8 cellular contexts compared by ENCODE assay signal in genomic region chr6:68719761-68720160, GRCh38.
"Had no signal": no experiment of that assay in that cellular context is flagged by ENCODE, and none has a peak within 500 bp of the region (broad histone marks: within the 10 kb centered on the region; RNA-seq: fewer than 3 reads in every experiment).

No MANE protein-coding gene starts in this region.

- FAIRE-seq: G401.6, GM12878, GM12891, GM12892, GM18507, GM19239 had no signal

- H3K4me3 ChIP-seq: GM12878 had no signal

- DNase-seq: GDM1, GF-D8 had no signal

- ATAC-seq: GM12878 had no signal
